In genomic region chr7:6259257-6259656, GRCh38 we compare ENCODE assay signal across 16 cellular contexts. TPM values are rescaled to one million over a fixed set of nuclear protein-coding genes. Genes with fewer than 3 reads are reported as not detected.
DNase-seq lines count a peak whose midpoint lies in the region; ATAC-seq, FAIRE-seq and TF ChIP-seq lines count a peak whose summit lies in the region.
"Had no signal": no experiment of that assay in that cellular context is flagged by ENCODE, and none has a peak within 500 bp of the region (broad histone marks: within the 10 kb centered on the region; RNA-seq: fewer than 3 reads in every experiment).

No MANE protein-coding gene starts in this region.

- no peaks in the 10 kb centered on the region for H3K36me3 ChIP-seq in SK-N-MC (ENCODE audit: insufficient read depth, low read length)
- no peaks in the 10 kb centered on the region for H3K36me3 ChIP-seq in smooth muscle cell (ENCODE audit: low read depth)

- H3K27ac ChIP-seq in CD4-positive, alpha-beta T cell (ENCODE audit: low read depth, low read length): no peak overlapping the region
- H3K27ac ChIP-seq in SK-N-MC (peak overlapping the region; percentile 93), smooth muscle cell (ENCODE audit: low read depth) (peak overlapping the region; percentile 84)
- H3K27ac ChIP-seq: body of pancreas had no signal

- peak; percentile 17 for FAIRE-seq in islet of Langerhans (lab: Jason Lieb, UNC)

- no peak for ATAC-seq in CD4-positive, alpha-beta T cell (ENCODE audit: poor library complexity)
- ATAC-seq in activated T-cell treated with anti-CD3 and anti-CD28 coated beads, Interleukin-2, amount 50 U/mL, for 4 hours: no peak
- ATAC-seq: body of pancreas, GM23338 had no signal

- no peak for DNase-seq in CD4-positive, alpha-beta T cell
- no peak for DNase-seq in SK-N-MC (ENCODE audit: low read depth, low spot score)
- DNase-seq in smooth muscle cell (lab: John Stamatoyannopoulos, UW; ENCODE audit: unreplicated experiment): no peak
- no peak for DNase-seq in activated T-cell treated with anti-CD3 and anti-CD28 coated beads, Interleukin-2, amount 50 U/mL, for 4 hours
- DNase-seq in glomerular visceral epithelial cell (ENCODE audit: extremely low spot score): no peak
- no peak for DNase-seq in activated T-cell treated with anti-CD3 and anti-CD28 coated beads, Interleukin-2, amount 50 U/mL, for 1 hour
- DNase-seq in NCI-H526 (lab: John Stamatoyannopoulos, UW): no peak
- DNase-seq: activated CD4-positive, alpha-beta T cell treated with anti-CD3 and anti-CD28 coated beads for 48 hours; body of pancreas; left ventricle myocardium superior; NK-92 treated with Interleukin-12 subunit alpha and Interleukin-12 subunit beta, amount 100 ng/mL, for 24 hours; stimulated activated CD4-positive, alpha-beta T cell treated with anti-CD3 and anti-CD28 coated beads, Interleukin-2, amount 100 ng/mL, for 48 hours; stimulated activated naive B cell treated with anti-CD40 and anti-IgM and Interleukin-4, amounts not matched to agents 10 μg/mL and 1 μg/mL and 100 μg/mL, for 72 hours; SW 1271 had no signal

- 90% methylated on average over 3 of the region's 3 CpGs for WGBS in smooth muscle cell (ENCODE audit: low lambda C conversion rate)

- peaks cover 19% of the 10 kb centered on the region for H3K4me1 ChIP-seq in smooth muscle cell (ENCODE audit: low read depth)

- peaks cover 19% of the 10 kb centered on the region for H3F3A ChIP-seq in smooth muscle cell (ENCODE audit: low read depth)

- no peaks in the 10 kb centered on the region for H3K27me3 Mint-ChIP-seq in CD4-positive, alpha-beta T cell
- H3K27me3 Mint-ChIP-seq in activated T-cell treated with anti-CD3 and anti-CD28 coated beads, Interleukin-2, amount 50 U/mL, for 4 hours (ENCODE audit: low read depth): no peaks in the 10 kb centered on the region
- H3K27me3 Mint-ChIP-seq: stimulated activated naive B cell treated with anti-CD40 and anti-IgM and Interleukin-4, amounts not matched to agents 10 μg/mL and 1 μg/mL and 100 μg/mL, for 72 hours had no signal

- H3K9ac ChIP-seq in SK-N-MC (ENCODE audit: insufficient read length) (peak overlapping the region; percentile 27), smooth muscle cell (ENCODE audit: low read depth) (peak overlapping the region; percentile 59)

- H3K27me3 ChIP-seq in CD4-positive, alpha-beta T cell (ENCODE audit: control insufficient read depth, insufficient read depth, low read length): no peaks in the 10 kb centered on the region
- H3K27me3 ChIP-seq in smooth muscle cell (ENCODE audit: low read depth): no peaks in the 10 kb centered on the region
- H3K27me3 ChIP-seq: body of pancreas had no signal

- H3K4me3 Mint-ChIP-seq in CD4-positive, alpha-beta T cell: no peak overlapping the region
- no peak overlapping the region for H3K4me3 Mint-ChIP-seq in activated T-cell treated with anti-CD3 and anti-CD28 coated beads, Interleukin-2, amount 50 U/mL, for 4 hours
- H3K4me3 Mint-ChIP-seq: GM23338 had no signal

- H3K4me2 ChIP-seq in smooth muscle cell: peak overlapping the region; percentile 28
- H3K4me2 ChIP-seq: GM23338 had no signal

- CTCF ChIA-PET in CD4-positive, alpha-beta T cell (lab: Charles Lee): no interaction called here

- intact Hi-C loops in CD4-positive, alpha-beta T cell (cut with DNase I, micrococcal nuclease): no loop called here

- H3K36me3 Mint-ChIP-seq in CD4-positive, alpha-beta T cell (ENCODE audit: low read depth): no peaks in the 10 kb centered on the region
- no peaks in the 10 kb centered on the region for H3K36me3 Mint-ChIP-seq in activated T-cell treated with anti-CD3 and anti-CD28 coated beads, Interleukin-2, amount 50 U/mL, for 4 hours (ENCODE audit: insufficient read depth)
- H3K36me3 Mint-ChIP-seq: stimulated activated naive B cell treated with anti-CD40 and anti-IgM and Interleukin-4, amounts not matched to agents 10 μg/mL and 1 μg/mL and 100 μg/mL, for 72 hours had no signal

- no peaks in the 10 kb centered on the region for H3K9me3 Mint-ChIP-seq in CD4-positive, alpha-beta T cell
- H3K9me3 Mint-ChIP-seq in activated T-cell treated with anti-CD3 and anti-CD28 coated beads, Interleukin-2, amount 50 U/mL, for 4 hours: no peaks in the 10 kb centered on the region
- H3K9me3 Mint-ChIP-seq: GM23338; stimulated activated naive B cell treated with anti-CD40 and anti-IgM and Interleukin-4, amounts not matched to agents 10 μg/mL and 1 μg/mL and 100 μg/mL, for 72 hours had no signal

- no peaks in the 10 kb centered on the region for H3K9me3 ChIP-seq in CD4-positive, alpha-beta T cell (ENCODE audit: control insufficient read depth, low read length)
- H3K9me3 ChIP-seq in SK-N-MC (ENCODE audit: low read depth, low read length) (no peaks in the 10 kb centered on the region), smooth muscle cell (replicated peaks; ENCODE audit: low read depth) (no peaks in the 10 kb centered on the region)
- H3K9me3 ChIP-seq: body of pancreas had no signal

- no peak overlapping the region for H2AFZ ChIP-seq in smooth muscle cell (ENCODE audit: low read depth)
- H2AFZ ChIP-seq: GM23338 had no signal

- peaks cover 56% of the 10 kb centered on the region for H3K4me1 Mint-ChIP-seq in CD4-positive, alpha-beta T cell (ENCODE audit: low read depth)
- H3K4me1 Mint-ChIP-seq in activated T-cell treated with anti-CD3 and anti-CD28 coated beads, Interleukin-2, amount 50 U/mL, for 4 hours (ENCODE audit: low read depth): peaks cover 54% of the 10 kb centered on the region

- H3K27ac Mint-ChIP-seq in CD4-positive, alpha-beta T cell: peak overlapping the region; percentile 57
- H3K27ac Mint-ChIP-seq: GM23338 had no signal

- H4K20me1 ChIP-seq in smooth muscle cell (ENCODE audit: low read depth): peaks cover 18% of the 10 kb centered on the region

- H3K4me3 ChIP-seq in SK-N-MC (peak overlapping the region; percentile 75), smooth muscle cell (no peak overlapping the region)
- H3K4me3 ChIP-seq: body of pancreas, GM23338 had no signal

- POLR2A ChIA-PET in CD4-positive, alpha-beta T cell (lab: Charles Lee): interaction anchor here (1.4 kb wide), 1 partner anchor 12 kb away, joined by 3 read pairs; no protein-coding TSS in a partner anchor

- no peak for TF ChIP-seq CTCF in CD4-positive, alpha-beta T cell (IDR thresholded peaks at IDR 0.05)
- TF ChIP-seq CTCF in smooth muscle cell (IDR thresholded peaks at IDR 0.05; ENCODE audit: borderline replicate concordance, insufficient read depth, poor library complexity, severe bottlenecking): no peak

- H3K79me2 ChIP-seq in smooth muscle cell (ENCODE audit: low read depth): peaks cover 49% of the 10 kb centered on the region

RNA-seq across cellular contexts. Expression of gene CYTH3, which starts 13.2 kb away (rescaled TPM):
- total RNA-seq in CD4-positive, alpha-beta T cell: 1 to 10 TPM; 7.6 to 9.1 TPM
- 7.6 and 18.4 TPM in 2 replicates for total RNA-seq in smooth muscle cell
- 11.4 and 12.3 TPM in 2 replicates for polyA plus RNA-seq in smooth muscle cell
- total RNA-seq in activated T-cell treated with anti-CD3 and anti-CD28 coated beads, Interleukin-2, amount 50 U/mL, for 4 hours: 1 to 10 TPM; 3.6 to 9.9 (median 4.6) TPM
